Comparison of ENCODE assay signal across 1 cellular context in the genomic region with DNA sequence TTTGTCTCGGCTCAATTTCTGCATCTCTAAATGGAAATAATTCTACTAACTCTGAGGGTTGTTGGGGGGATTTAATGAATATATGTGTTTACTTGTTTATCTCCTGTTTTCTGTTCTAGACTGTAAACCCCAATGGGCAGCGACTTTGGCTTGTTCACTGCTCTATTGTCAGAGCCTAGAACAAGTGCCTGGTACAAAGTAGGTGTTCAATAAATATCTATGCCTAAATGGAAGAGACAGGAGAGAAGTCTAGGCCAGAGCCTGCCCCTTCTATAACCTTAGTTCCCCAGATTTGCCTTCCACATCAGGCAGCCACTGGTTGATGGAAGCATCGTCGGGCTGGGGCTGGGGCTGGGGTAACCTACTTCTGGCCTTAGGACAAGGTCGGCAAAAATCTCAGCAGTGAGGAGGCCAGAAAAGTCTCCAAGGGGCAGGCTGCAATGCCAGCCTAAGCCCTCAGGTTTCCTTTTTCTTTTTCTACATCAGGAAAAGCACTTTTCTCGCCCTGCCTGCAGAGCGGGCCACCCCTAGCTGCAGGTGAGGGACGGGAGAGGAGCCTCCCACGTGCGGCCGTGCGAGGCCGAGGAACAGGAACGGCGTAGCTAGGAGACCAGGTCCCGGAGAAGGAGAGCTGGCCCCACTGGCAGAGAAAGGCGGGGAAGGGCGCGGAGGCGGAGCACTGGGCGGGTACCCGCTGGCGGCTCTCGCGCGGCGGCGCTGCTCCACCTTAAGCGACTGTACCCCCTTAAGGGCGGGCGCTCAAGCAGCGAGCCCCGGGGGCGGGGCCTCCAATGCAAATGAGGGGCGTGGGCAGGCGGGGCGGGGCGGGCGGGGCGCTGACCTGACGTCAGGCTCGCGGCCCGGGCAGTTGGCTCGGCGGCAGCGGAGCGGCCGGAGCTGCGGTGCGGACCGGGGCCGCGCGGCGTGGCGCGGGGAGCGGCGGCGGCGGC.
TF ChIP-seq lines count a peak whose summit lies in the region.

CNNM4 (plus strand) TSS at position 867 of the 950 bp plus-strand sequence. CDS start 98 bp downstream, outside the sequence.

TF ChIP-seq in SK-N-SH, 30 proteins besides CTCF, POLR2A, EP300 and RAD21 (continued from another document):
- TF ChIP-seq, protein P1, sequence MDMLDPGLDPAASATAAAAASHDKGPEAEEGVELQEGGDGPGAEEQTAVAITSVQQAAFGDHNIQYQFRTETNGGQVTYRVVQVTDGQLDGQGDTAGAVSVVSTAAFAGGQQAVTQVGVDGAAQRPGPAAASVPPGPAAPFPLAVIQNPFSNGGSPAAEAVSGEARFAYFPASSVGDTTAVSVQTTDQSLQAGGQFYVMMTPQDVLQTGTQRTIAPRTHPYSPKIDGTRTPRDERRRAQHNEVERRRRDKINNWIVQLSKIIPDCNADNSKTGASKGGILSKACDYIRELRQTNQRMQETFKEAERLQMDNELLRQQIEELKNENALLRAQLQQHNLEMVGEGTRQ (IDR thresholded peaks at IDR 0.05; ENCODE audit: borderline replicate concordance, low read depth, low read length) = no peak
- TF ChIP-seq TCF12 (IDR thresholded peaks at IDR 0.05) (no peak), FOXM1 (IDR thresholded peaks at IDR 0.05; ENCODE audit: low read depth) (no peak), YY1 (IDR thresholded peaks at IDR 0.05; ENCODE audit: low read depth) (no peak), FOSL2 (IDR thresholded peaks at IDR 0.05; ENCODE audit: borderline replicate concordance, low read depth) (no peak), GATA2 (CRISPR knock-in tag; IDR thresholded peaks at IDR 0.05) (no peak), REST (IDR thresholded peaks at IDR 0.05; ENCODE audit: low read depth, low read length) (no peak), RCOR1 (IDR thresholded peaks at IDR 0.05; ENCODE audit: low read length) (no peak), NRF1 (IDR thresholded peaks at IDR 0.05; ENCODE audit: low read depth, low read length) (no peak), ELF1 (IDR thresholded peaks at IDR 0.05) (no peak), FOXJ3 (CRISPR knock-in tag; IDR thresholded peaks at IDR 0.05) (no peak), POLR2AphosphoS5 (IDR thresholded peaks at IDR 0.05; ENCODE audit: low read depth, low read length) (peak; percentile 50), CHD2 (IDR thresholded peaks at IDR 0.05; ENCODE audit: low read length, partially characterized antibody) (peak; percentile 68), SIN3A (IDR thresholded peaks at IDR 0.05; ENCODE audit: borderline replicate concordance, low read depth, low read length) (no peak), EZH2phosphoT487 (IDR thresholded peaks at IDR 0.05; ENCODE audit: borderline replicate concordance, low read depth) (no peak)
- TF ChIP-seq, protein P2, sequence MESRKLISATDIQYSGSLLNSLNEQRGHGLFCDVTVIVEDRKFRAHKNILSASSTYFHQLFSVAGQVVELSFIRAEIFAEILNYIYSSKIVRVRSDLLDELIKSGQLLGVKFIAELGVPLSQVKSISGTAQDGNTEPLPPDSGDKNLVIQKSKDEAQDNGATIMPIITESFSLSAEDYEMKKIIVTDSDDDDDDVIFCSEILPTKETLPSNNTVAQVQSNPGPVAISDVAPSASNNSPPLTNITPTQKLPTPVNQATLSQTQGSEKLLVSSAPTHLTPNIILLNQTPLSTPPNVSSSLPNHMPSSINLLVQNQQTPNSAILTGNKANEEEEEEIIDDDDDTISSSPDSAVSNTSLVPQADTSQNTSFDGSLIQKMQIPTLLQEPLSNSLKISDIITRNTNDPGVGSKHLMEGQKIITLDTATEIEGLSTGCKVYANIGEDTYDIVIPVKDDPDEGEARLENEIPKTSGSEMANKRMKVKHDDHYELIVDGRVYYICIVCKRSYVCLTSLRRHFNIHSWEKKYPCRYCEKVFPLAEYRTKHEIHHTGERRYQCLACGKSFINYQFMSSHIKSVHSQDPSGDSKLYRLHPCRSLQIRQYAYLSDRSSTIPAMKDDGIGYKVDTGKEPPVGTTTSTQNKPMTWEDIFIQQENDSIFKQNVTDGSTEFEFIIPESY (IDR thresholded peaks at IDR 0.05; ENCODE audit: borderline replicate concordance, low read depth) = no peak
- TF ChIP-seq, protein P3, sequence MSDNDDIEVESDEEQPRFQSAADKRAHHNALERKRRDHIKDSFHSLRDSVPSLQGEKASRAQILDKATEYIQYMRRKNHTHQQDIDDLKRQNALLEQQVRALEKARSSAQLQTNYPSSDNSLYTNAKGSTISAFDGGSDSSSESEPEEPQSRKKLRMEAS (IDR thresholded peaks at IDR 0.05; ENCODE audit: low read depth) = peak; percentile 95
- TF ChIP-seq, protein P4, sequence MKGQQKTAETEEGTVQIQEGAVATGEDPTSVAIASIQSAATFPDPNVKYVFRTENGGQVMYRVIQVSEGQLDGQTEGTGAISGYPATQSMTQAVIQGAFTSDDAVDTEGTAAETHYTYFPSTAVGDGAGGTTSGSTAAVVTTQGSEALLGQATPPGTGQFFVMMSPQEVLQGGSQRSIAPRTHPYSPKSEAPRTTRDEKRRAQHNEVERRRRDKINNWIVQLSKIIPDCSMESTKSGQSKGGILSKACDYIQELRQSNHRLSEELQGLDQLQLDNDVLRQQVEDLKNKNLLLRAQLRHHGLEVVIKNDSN (IDR thresholded peaks at IDR 0.05; ENCODE audit: borderline replicate concordance, low read depth) = no peak
